In the genomic region with DNA sequence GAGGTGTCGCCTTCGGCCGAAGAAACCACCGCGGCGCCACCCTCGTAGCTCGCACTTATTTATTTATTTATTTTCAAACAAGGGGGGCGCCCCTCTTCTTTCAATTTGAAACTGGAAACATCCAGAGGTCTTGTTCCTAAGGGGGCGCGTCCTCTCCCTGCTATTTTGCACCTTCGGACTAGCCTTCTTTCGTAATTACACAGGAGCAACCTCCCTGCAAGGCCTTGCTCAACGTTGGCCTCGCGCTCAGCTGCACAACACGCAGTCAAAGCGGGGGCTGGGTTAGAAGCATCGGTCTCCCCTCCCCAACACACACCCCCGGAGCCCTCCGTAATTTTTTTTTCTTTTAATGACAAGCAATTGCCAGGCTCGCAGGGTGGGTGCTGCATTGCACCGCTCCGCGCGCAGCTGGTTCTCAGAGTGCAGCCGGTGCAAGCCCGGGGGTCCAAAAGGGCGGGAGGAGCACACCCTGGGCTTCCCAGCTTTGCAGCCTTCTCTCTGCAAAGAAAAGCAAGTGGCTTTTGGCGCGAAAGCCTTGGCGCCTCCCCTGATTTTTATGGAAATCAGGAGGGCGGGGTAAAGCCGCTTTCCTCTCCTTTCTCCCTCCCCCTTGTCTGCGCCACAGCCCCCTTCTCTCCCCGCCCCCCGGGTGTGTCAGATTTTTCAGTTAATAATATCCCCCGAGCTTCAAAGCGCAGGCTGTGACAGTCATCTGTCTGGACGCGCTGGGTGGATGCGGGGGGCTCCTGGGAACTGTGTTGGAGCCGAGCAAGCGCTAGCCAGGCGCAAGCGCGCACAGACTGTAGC, we compare ENCODE assay signal across 1 cellular context.
A peak's percentile ranks its signal among the peaks of the same experiment; 100 is the strongest.
TF ChIP-seq lines count a peak whose summit lies in the region.

TSS of gene MYCN (plus strand) at position 697 of the 807 bp plus-strand sequence. CDS start 1,515 bp downstream, outside the sequence.

TF ChIP-seq in HepG2, 621 proteins besides CTCF, POLR2A, EP300 and RAD21 (continued from another document and continues in another):
- TF ChIP-seq, protein P1, sequence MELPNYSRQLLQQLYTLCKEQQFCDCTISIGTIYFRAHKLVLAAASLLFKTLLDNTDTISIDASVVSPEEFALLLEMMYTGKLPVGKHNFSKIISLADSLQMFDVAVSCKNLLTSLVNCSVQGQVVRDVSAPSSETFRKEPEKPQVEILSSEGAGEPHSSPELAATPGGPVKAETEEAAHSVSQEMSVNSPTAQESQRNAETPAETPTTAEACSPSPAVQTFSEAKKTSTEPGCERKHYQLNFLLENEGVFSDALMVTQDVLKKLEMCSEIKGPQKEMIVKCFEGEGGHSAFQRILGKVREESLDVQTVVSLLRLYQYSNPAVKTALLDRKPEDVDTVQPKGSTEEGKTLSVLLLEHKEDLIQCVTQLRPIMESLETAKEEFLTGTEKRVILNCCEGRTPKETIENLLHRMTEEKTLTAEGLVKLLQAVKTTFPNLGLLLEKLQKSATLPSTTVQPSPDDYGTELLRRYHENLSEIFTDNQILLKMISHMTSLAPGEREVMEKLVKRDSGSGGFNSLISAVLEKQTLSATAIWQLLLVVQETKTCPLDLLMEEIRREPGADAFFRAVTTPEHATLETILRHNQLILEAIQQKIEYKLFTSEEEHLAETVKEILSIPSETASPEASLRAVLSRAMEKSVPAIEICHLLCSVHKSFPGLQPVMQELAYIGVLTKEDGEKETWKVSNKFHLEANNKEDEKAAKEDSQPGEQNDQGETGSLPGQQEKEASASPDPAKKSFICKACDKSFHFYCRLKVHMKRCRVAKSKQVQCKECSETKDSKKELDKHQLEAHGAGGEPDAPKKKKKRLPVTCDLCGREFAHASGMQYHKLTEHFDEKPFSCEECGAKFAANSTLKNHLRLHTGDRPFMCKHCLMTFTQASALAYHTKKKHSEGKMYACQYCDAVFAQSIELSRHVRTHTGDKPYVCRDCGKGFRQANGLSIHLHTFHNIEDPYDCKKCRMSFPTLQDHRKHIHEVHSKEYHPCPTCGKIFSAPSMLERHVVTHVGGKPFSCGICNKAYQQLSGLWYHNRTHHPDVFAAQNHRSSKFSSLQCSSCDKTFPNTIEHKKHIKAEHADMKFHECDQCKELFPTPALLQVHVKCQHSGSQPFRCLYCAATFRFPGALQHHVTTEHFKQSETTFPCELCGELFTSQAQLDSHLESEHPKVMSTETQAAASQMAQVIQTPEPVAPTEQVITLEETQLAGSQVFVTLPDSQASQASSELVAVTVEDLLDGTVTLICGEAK (IDR thresholded peaks at IDR 0.05) = no peak
- TF ChIP-seq, protein P1 (CRISPR knock-in tag; IDR thresholded peaks at IDR 0.05) = no peak
- TF ChIP-seq ADNP (CRISPR knock-in tag; IDR thresholded peaks at IDR 0.05) = no peak
- TF ChIP-seq YEATS2 (CRISPR knock-in tag; IDR thresholded peaks at IDR 0.05; ENCODE audit: borderline replicate concordance) = no peak
- no peak for TF ChIP-seq ZNF550 (CRISPR knock-in tag; IDR thresholded peaks at IDR 0.05; ENCODE audit: borderline replicate concordance)
- TF ChIP-seq, protein P2, sequence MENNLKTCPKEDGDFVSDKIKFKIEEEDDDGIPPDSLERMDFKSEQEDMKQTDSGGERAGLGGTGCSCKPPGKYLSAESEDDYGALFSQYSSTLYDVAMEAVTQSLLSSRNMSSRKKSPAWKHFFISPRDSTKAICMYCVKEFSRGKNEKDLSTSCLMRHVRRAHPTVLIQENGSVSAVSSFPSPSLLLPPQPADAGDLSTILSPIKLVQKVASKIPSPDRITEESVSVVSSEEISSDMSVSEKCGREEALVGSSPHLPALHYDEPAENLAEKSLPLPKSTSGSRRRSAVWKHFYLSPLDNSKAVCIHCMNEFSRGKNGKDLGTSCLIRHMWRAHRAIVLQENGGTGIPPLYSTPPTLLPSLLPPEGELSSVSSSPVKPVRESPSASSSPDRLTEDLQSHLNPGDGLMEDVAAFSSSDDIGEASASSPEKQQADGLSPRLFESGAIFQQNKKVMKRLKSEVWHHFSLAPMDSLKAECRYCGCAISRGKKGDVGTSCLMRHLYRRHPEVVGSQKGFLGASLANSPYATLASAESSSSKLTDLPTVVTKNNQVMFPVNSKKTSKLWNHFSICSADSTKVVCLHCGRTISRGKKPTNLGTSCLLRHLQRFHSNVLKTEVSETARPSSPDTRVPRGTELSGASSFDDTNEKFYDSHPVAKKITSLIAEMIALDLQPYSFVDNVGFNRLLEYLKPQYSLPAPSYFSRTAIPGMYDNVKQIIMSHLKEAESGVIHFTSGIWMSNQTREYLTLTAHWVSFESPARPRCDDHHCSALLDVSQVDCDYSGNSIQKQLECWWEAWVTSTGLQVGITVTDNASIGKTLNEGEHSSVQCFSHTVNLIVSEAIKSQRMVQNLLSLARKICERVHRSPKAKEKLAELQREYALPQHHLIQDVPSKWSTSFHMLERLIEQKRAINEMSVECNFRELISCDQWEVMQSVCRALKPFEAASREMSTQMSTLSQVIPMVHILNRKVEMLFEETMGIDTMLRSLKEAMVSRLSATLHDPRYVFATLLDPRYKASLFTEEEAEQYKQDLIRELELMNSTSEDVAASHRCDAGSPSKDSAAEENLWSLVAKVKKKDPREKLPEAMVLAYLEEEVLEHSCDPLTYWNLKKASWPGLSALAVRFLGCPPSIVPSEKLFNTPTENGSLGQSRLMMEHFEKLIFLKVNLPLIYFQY (CRISPR knock-in tag; IDR thresholded peaks at IDR 0.05; ENCODE audit: borderline replicate concordance) = no peak
- no peak; the same call in 1 of the 2 replicates for TF ChIP-seq CBFB (CRISPR knock-in tag; IDR thresholded peaks at IDR 0.05)
- TF ChIP-seq MTA1 (CRISPR knock-in tag; IDR thresholded peaks at IDR 0.05; ENCODE audit: borderline replicate concordance) = no peak
- TF ChIP-seq E2F5 (CRISPR knock-in tag; conservative IDR thresholded peaks at IDR 0.05) = no peak
- TF ChIP-seq ZNF225 (CRISPR knock-in tag; IDR thresholded peaks at IDR 0.05) = no peak
- no peak for TF ChIP-seq ZNF383 (CRISPR knock-in tag; IDR thresholded peaks at IDR 0.05; ENCODE audit: borderline replicate concordance)
- TF ChIP-seq ZNF460 (CRISPR knock-in tag; IDR thresholded peaks at IDR 0.05; ENCODE audit: borderline replicate concordance) = no peak
- TF ChIP-seq SIN3A (IDR thresholded peaks at IDR 0.05; ENCODE audit: borderline replicate concordance, low read depth, low read length) = no peak
- TF ChIP-seq DMTF1 (CRISPR knock-in tag; IDR thresholded peaks at IDR 0.05) = no peak
- TF ChIP-seq NR2C2 (CRISPR knock-in tag; IDR thresholded peaks at IDR 0.05; ENCODE audit: borderline replicate concordance) = no peak
- TF ChIP-seq BATF2 (CRISPR knock-in tag; IDR thresholded peaks at IDR 0.05) = 0 out of 2 replicates have a peak, but pooled peaks have one; percentile 52
- TF ChIP-seq STAG1 (CRISPR knock-in tag; IDR thresholded peaks at IDR 0.05) = peak; percentile 97
- no peak for TF ChIP-seq KDM5B (CRISPR knock-in tag; IDR thresholded peaks at IDR 0.05; ENCODE audit: borderline replicate concordance)
- TF ChIP-seq SMAD9 (CRISPR knock-in tag; IDR thresholded peaks at IDR 0.05) = no peak
- TF ChIP-seq BHLHE40 (IDR thresholded peaks at IDR 0.05; ENCODE audit: low read length) = no peak
- TF ChIP-seq AKAP8 (CRISPR knock-in tag; IDR thresholded peaks at IDR 0.05) = no peak
- TF ChIP-seq, protein P3, sequence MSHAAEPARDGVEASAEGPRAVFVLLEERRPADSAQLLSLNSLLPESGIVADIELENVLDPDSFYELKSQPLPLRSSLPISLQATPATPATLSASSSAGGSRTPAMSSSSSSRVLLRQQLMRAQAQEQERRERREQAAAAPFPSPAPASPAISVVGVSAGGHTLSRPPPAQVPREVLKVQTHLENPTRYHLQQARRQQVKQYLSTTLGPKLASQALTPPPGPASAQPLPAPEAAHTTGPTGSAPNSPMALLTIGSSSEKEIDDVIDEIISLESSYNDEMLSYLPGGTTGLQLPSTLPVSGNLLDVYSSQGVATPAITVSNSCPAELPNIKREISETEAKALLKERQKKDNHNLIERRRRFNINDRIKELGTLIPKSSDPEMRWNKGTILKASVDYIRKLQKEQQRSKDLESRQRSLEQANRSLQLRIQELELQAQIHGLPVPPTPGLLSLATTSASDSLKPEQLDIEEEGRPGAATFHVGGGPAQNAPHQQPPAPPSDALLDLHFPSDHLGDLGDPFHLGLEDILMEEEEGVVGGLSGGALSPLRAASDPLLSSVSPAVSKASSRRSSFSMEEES (CRISPR knock-in tag; IDR thresholded peaks at IDR 0.05) = no peak
- no peak for TF ChIP-seq ETV5 (CRISPR knock-in tag; IDR thresholded peaks at IDR 0.05; ENCODE audit: borderline replicate concordance)
- TF ChIP-seq ZBTB7A (CRISPR knock-in tag; IDR thresholded peaks at IDR 0.05) = no peak
- TF ChIP-seq, protein P4, sequence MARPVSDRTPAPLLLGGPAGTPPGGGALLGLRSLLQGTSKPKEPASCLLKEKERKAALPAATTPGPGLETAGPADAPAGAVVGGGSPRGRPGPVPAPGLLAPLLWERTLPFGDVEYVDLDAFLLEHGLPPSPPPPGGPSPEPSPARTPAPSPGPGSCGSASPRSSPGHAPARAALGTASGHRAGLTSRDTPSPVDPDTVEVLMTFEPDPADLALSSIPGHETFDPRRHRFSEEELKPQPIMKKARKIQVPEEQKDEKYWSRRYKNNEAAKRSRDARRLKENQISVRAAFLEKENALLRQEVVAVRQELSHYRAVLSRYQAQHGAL (CRISPR knock-in tag; IDR thresholded peaks at IDR 0.05; ENCODE audit: not compliant biosample characterization) = no peak
- TF ChIP-seq, protein P5, sequence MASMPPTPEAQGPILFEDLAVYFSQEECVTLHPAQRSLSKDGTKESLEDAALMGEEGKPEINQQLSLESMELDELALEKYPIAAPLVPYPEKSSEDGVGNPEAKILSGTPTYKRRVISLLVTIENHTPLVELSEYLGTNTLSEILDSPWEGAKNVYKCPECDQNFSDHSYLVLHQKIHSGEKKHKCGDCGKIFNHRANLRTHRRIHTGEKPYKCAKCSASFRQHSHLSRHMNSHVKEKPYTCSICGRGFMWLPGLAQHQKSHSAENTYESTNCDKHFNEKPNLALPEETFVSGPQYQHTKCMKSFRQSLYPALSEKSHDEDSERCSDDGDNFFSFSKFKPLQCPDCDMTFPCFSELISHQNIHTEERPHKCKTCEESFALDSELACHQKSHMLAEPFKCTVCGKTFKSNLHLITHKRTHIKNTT (CRISPR knock-in tag; IDR thresholded peaks at IDR 0.05) = no peak
- TF ChIP-seq IRX3 (CRISPR knock-in tag; IDR thresholded peaks at IDR 0.05; ENCODE audit: borderline replicate concordance, low read depth) = no peak
- no peak for TF ChIP-seq SOX6 (IDR thresholded peaks at IDR 0.05)
- TF ChIP-seq SOX6 (CRISPR knock-in tag; IDR thresholded peaks at IDR 0.05) = peak; percentile 35; the same call in 1 of the 2 replicates
- TF ChIP-seq ZNF546 (CRISPR knock-in tag; conservative IDR thresholded peaks at IDR 0.05) = 0 out of 2 replicates have a peak, but pooled peaks have one; percentile 63
- TF ChIP-seq E2F1 (CRISPR knock-in tag; IDR thresholded peaks at IDR 0.05) = no peak
